In the genomic region with DNA sequence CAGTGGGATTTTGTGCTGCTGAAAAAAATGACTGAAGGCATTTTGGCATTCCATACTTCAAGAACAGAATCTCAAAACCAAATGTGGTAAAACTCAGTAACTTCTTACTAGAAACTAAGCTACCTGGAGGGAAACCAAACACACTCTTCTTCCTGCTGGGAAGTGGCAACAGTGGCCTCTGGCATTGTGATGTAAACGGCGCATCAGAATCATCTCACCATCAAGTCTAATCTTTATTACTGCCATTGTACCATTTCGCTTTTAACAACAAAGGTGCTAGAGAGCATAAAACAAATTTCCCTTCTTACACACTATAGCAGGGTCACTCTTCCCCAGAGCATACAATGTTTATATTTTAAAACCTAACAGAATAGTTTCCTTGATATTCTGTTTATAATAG, we compare ENCODE assay signal across 16 cellular contexts.
A peak's percentile ranks its signal among the peaks of the same experiment; 100 is the strongest.
DNase-seq lines count a peak whose midpoint lies in the region; ATAC-seq and TF ChIP-seq lines count a peak whose summit lies in the region.
"Had no signal": no experiment of that assay in that cellular context is flagged by ENCODE, and none has a peak within 500 bp of the region (broad histone marks: within the 10 kb centered on the region; RNA-seq: fewer than 3 reads in every experiment).

No MANE protein-coding gene starts in this region.

- H3K23ac ChIP-seq in H9 (ENCODE audit: insufficient read length, low read depth, low read length), result no peak overlapping the region

- H3K27me3 ChIP-seq in endodermal cell (ENCODE audit: control insufficient read depth, insufficient read depth, low read length, poor library complexity, severe bottlenecking) (no peaks in the 10 kb centered on the region), H9 (ENCODE audit: insufficient read depth, low read length) (no peaks in the 10 kb centered on the region)
- H3K27me3 ChIP-seq: BLaER1 treated with 17β-estradiol and CSF1 and Interleukin-3, amounts not matched to agents 10 nM and 100 nM had no signal

- no peak overlapping the region for H4K5ac ChIP-seq in H9 (ENCODE audit: insufficient read length, low read depth, low read length)

- CTCF ChIA-PET in GM10248 (lab: Yijun Ruan, JAX), result no interaction called here

- no peak overlapping the region for H2BK20ac ChIP-seq in H9 (ENCODE audit: low read depth, low read length, poor library complexity, severe bottlenecking)

- H3K4me3 ChIP-seq in endodermal cell (ENCODE audit: low read length), result peak overlapping the region; percentile 23
- H3K4me3 ChIP-seq: BLaER1 treated with 17β-estradiol and CSF1 and Interleukin-3, amounts not matched to agents 10 nM and 100 nM had no signal

- DNase-seq in NCI-H82 (lab: John Stamatoyannopoulos, UW), result peak; percentile 0
- DNase-seq in NCI-H82 treated with DMSO at 0.1 percent for 48 hours (lab: John Stamatoyannopoulos, UW; ENCODE audit: unreplicated experiment), result no peak
- DNase-seq in NCI-H69 (lab: John Stamatoyannopoulos, UW), result peak; percentile 7
- DNase-seq in endodermal cell, result no peak
- DNase-seq in hippocampal formation (lab: John Stamatoyannopoulos, UW), result no peak
- no peak for DNase-seq in GM10248 (ENCODE audit: extremely low spot score)
- no peak for DNase-seq in H9
- DNase-seq: CD4-positive, CD25-positive, alpha-beta regulatory T cell; DMS53; GF-D8; GOT3; KBM-7 had no signal

- no peak overlapping the region for H2BK5ac ChIP-seq in H9 (ENCODE audit: insufficient read length, low read length)

- H3K4me3 Mint-ChIP-seq in endodermal cell (no peak overlapping the region), H9 (no peak overlapping the region)
- H3K4me3 Mint-ChIP-seq: CD4-positive, CD25-positive, alpha-beta regulatory T cell had no signal

- H2BK120ac ChIP-seq in H9 (ENCODE audit: low read depth, low read length, poor library complexity, severe bottlenecking), result no peak overlapping the region

- no peaks in the 10 kb centered on the region for H3K36me3 ChIP-seq in endodermal cell (ENCODE audit: control insufficient read depth, insufficient read depth, low read length)
- H3K36me3 ChIP-seq: BLaER1 treated with 17β-estradiol and CSF1 and Interleukin-3, amounts not matched to agents 10 nM and 100 nM had no signal

- H3K36me3 Mint-ChIP-seq in endodermal cell (ENCODE audit: low read depth), result no peaks in the 10 kb centered on the region
- H3K36me3 Mint-ChIP-seq in H9 (ENCODE audit: insufficient read depth in 1 of 3, low read depth in 3 of 3), result no peaks in the 10 kb centered on the region
- H3K36me3 Mint-ChIP-seq: CD4-positive, CD25-positive, alpha-beta regulatory T cell had no signal

- H3K79me1 ChIP-seq in H9 (ENCODE audit: insufficient read depth, low read depth, low read length, poor library complexity, severe bottlenecking), result no peaks in the 10 kb centered on the region

- no peak overlapping the region for H3K27ac ChIP-seq in endodermal cell (ENCODE audit: low read depth, low read length)
- H3K27ac ChIP-seq in H9 (ENCODE audit: insufficient read length, low read depth, low read length), result no peak overlapping the region
- H3K27ac ChIP-seq: 22Rv1; BLaER1 treated with 17β-estradiol and CSF1 and Interleukin-3, amounts not matched to agents 10 nM and 100 nM; HL-60 had no signal

- no peaks in the 10 kb centered on the region for H3K79me2 ChIP-seq in H9 (ENCODE audit: insufficient read depth, low read length)

- no peak for ATAC-seq in HG03135 (IDR thresholded peaks at IDR 0.05; ENCODE audit: unreplicated experiment)

- H3K27ac Mint-ChIP-seq in endodermal cell (no peak overlapping the region), H9 (0 out of 7 replicates have a peak overlapping the region, but pooled peaks of 1 of the 3 experiments have one; percentile 65)
- H3K27ac Mint-ChIP-seq: CD4-positive, CD25-positive, alpha-beta regulatory T cell had no signal

- H3K27me3 Mint-ChIP-seq in endodermal cell (ENCODE audit: insufficient read depth), result no peaks in the 10 kb centered on the region
- no peaks in the 10 kb centered on the region for H3K27me3 Mint-ChIP-seq in H9 (ENCODE audit: low read depth)
- H3K27me3 Mint-ChIP-seq: CD4-positive, CD25-positive, alpha-beta regulatory T cell had no signal

- no peak overlapping the region for H3K4ac ChIP-seq in H9 (ENCODE audit: low read depth, low read length)

- H3K9me3 Mint-ChIP-seq in endodermal cell (no peaks in the 10 kb centered on the region), H9 (no peaks in the 10 kb centered on the region)

- no peak overlapping the region for H3K9ac ChIP-seq in endodermal cell (ENCODE audit: extremely low read depth, low read length, poor library complexity, severe bottlenecking)
- no peak overlapping the region for H3K9ac ChIP-seq in H9 (ENCODE audit: extremely low read depth, insufficient read length, low read length)
- H3K9ac ChIP-seq: BLaER1 treated with 17β-estradiol and CSF1 and Interleukin-3, amounts not matched to agents 10 nM and 100 nM had no signal

- H2BK15ac ChIP-seq in H9 (ENCODE audit: low read depth, low read length), result no peak overlapping the region

- no peak overlapping the region for H3K14ac ChIP-seq in H9 (ENCODE audit: insufficient read depth, low read length)

- no peak overlapping the region for H3K18ac ChIP-seq in H9 (ENCODE audit: insufficient read length, low read depth, low read length)

- H3K23me2 ChIP-seq in H9 (ENCODE audit: insufficient read length, low read depth, low read length, poor library complexity, severe bottlenecking), result no peaks in the 10 kb centered on the region

- H4K91ac ChIP-seq in H9 (ENCODE audit: insufficient read length, low read depth, low read length), result no peak overlapping the region

- no peaks in the 10 kb centered on the region for H4K20me1 ChIP-seq in H9 (ENCODE audit: control insufficient read depth, insufficient read depth, insufficient read length)
- H4K20me1 ChIP-seq: BLaER1 treated with 17β-estradiol and CSF1 and Interleukin-3, amounts not matched to agents 10 nM and 100 nM had no signal

- no peak overlapping the region for H4K8ac ChIP-seq in H9 (replicated peaks; ENCODE audit: insufficient read length, low read depth, low read length)

- peaks cover 16% of the 10 kb centered on the region for H3K4me1 ChIP-seq in endodermal cell (ENCODE audit: control insufficient read depth, insufficient read depth, low read length)
- peaks cover 4% of the 10 kb centered on the region for H3K4me1 ChIP-seq in H9 (ENCODE audit: insufficient read depth, low read length)

- POLR2A ChIA-PET in GM10248 (lab: Yijun Ruan, JAX), result no interaction called here

- no peak overlapping the region for H3K56ac ChIP-seq in H9 (ENCODE audit: insufficient read length, low read depth, low read length)

- H2AFZ ChIP-seq in H9 (ENCODE audit: low read length), result no peak overlapping the region

- no peaks in the 10 kb centered on the region for H3K9me3 ChIP-seq in endodermal cell (ENCODE audit: control insufficient read depth, low read length)
- no peaks in the 10 kb centered on the region for H3K9me3 ChIP-seq in H9 (ENCODE audit: control insufficient read depth, low read depth, low read length)
- H3K9me3 ChIP-seq: BLaER1 treated with 17β-estradiol and CSF1 and Interleukin-3, amounts not matched to agents 10 nM and 100 nM had no signal

- H3K4me1 Mint-ChIP-seq in endodermal cell, result peaks cover 38% of the 10 kb centered on the region
- peaks cover 12 to 13% of the 10 kb centered on the region in 2 experiments for H3K4me1 Mint-ChIP-seq in H9
- H3K4me1 Mint-ChIP-seq: CD4-positive, CD25-positive, alpha-beta regulatory T cell had no signal

- no peak overlapping the region for H3K4me2 ChIP-seq in H9 (ENCODE audit: insufficient read depth, insufficient read length, low read length)
- H3K4me2 ChIP-seq: BLaER1 treated with 17β-estradiol and CSF1 and Interleukin-3, amounts not matched to agents 10 nM and 100 nM had no signal

- WGBS in endodermal cell (ENCODE audit: insufficient coverage in 1 of 2, insufficient read length in 1 of 2), 2 experiments, result 51 to 82% methylated on average over 2 to 3 of the region's 3 CpGs
- WGBS in H9 (ENCODE audit: extremely low coverage, insufficient read length, low lambda C conversion rate), result no CpG with 5 or more reads among the region's 3 CpGs

- TF ChIP-seq CTCF in endodermal cell (conservative IDR thresholded peaks at IDR 0.05), result no peak
- no peak for TF ChIP-seq CTCF in GM10248 (IDR thresholded peaks at IDR 0.05; ENCODE audit: control extremely low read depth, extremely low read depth, low read depth, missing control alignments)
- no peak for TF ChIP-seq CTCF in H9 (conservative IDR thresholded peaks at IDR 0.05)

- no peak overlapping the region for H3T11ph ChIP-seq in H9 (ENCODE audit: low read length)

- no peak overlapping the region for H2AK5ac ChIP-seq in H9 (ENCODE audit: insufficient read length, low read length)

- H2BK12ac ChIP-seq in H9 (ENCODE audit: insufficient read length, low read depth, low read length), result no peak overlapping the region

Comparison
In these comparisons a context has a peak if more than half of its experiments do, and no peak if none do; other contexts are left out.
1. DNase-seq: peak in NCI-H82 (single experiment) and NCI-H69 (single experiment); none in NCI-H82 treated with DMSO at 0.1 percent for 48 hours (single experiment), endodermal cell (single experiment), hippocampal formation (0 of 2), GM10248 (single experiment) and H9 (single experiment).